In the genomic region with DNA sequence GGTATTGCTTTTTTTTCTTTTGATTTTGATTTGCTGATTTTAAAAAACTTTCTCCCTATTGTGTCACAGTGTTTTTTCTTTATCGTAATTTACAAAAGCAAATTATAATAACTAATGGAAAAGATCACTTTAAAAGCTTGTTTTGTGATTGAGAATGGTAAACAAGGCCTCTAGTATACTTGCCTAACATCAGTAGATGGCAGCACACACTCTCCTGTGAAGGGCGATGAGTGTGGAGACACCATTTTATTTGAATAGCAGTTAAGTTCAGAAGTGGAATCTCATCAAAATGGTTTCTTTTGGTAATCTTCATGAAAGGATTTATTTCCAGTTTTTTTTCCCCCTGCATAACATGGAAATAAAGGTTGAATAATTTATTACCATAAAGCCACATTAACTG, we compare ENCODE assay signal across 9 cellular contexts.
A peak's percentile ranks its signal among the peaks of the same experiment; 100 is the strongest.
DNase-seq lines count a peak whose midpoint lies in the region; ATAC-seq lines count a peak whose summit lies in the region.
"Had no signal": no experiment of that assay in that cellular context is flagged by ENCODE, and none has a peak within 500 bp of the region (broad histone marks: within the 10 kb centered on the region; RNA-seq: fewer than 3 reads in every experiment).

No MANE protein-coding gene starts in this region.

- ATAC-seq in HG03039 (IDR thresholded peaks at IDR 0.05; ENCODE audit: unreplicated experiment): no peak
- ATAC-seq in esophagus mucosa: no peak

- DNase-seq in CD1c-positive myeloid dendritic cell (ENCODE audit: extremely low spot score): peak; percentile 4
- peak; percentile 3 for DNase-seq in HT1080 (ENCODE audit: low read depth)
- peak; percentile 13 for DNase-seq in RPMI7951 (ENCODE audit: low read depth)
- DNase-seq in iPS DF 19.7 (ENCODE audit: low read depth, low spot score): peak; percentile 5
- no peak for DNase-seq in NCI-H2029 treated with DMSO at 0.1 percent for 48 hours (lab: John Stamatoyannopoulos, UW)
- no peak for DNase-seq in SKM-1 treated with dmso at 0.1 percent for 144 hours (lab: John Stamatoyannopoulos, UW; ENCODE audit: unreplicated experiment)
- DNase-seq: transverse colon had no signal

Comparison
In these comparisons a context has a peak if more than half of its experiments do, and no peak if none do; other contexts are left out.
1. DNase-seq: peak in CD1c-positive myeloid dendritic cell (single experiment), HT1080 (single experiment), RPMI7951 (single experiment) and iPS DF 19.7 (single experiment); none in NCI-H2029 treated with DMSO at 0.1 percent for 48 hours (single experiment) and SKM-1 treated with dmso at 0.1 percent for 144 hours (single experiment).